ENCODE assay signal across 1 cellular context in genomic region chr19:10192922-10193321, GRCh38.
TF ChIP-seq lines count a peak whose summit lies in the region.

No MANE protein-coding gene starts in this region.

TF ChIP-seq in WTC11, 78 proteins besides CTCF, POLR2A, EP300 and RAD21 (continued from another document):
- TF ChIP-seq AFF4 (CRISPR knock-in tag; IDR thresholded peaks at IDR 0.05; ENCODE audit: borderline replicate concordance), result no peak
- TF ChIP-seq ZNF425 (CRISPR knock-in tag; conservative IDR thresholded peaks at IDR 0.05), result no peak
- TF ChIP-seq ESRRA (CRISPR knock-in tag; IDR thresholded peaks at IDR 0.05; ENCODE audit: borderline replicate concordance), result no peak
- no peak for TF ChIP-seq ZNF138 (CRISPR knock-in tag; conservative IDR thresholded peaks at IDR 0.05)
- TF ChIP-seq, protein P1, sequence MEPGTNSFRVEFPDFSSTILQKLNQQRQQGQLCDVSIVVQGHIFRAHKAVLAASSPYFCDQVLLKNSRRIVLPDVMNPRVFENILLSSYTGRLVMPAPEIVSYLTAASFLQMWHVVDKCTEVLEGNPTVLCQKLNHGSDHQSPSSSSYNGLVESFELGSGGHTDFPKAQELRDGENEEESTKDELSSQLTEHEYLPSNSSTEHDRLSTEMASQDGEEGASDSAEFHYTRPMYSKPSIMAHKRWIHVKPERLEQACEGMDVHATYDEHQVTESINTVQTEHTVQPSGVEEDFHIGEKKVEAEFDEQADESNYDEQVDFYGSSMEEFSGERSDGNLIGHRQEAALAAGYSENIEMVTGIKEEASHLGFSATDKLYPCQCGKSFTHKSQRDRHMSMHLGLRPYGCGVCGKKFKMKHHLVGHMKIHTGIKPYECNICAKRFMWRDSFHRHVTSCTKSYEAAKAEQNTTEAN (CRISPR knock-in tag; IDR thresholded peaks at IDR 0.05), result no peak
- no peak for TF ChIP-seq ZNF121 (CRISPR knock-in tag; IDR thresholded peaks at IDR 0.05)
- no peak for TF ChIP-seq ATF1 (CRISPR knock-in tag; IDR thresholded peaks at IDR 0.05)
